17 cellular contexts compared by ENCODE assay signal in the genomic region with DNA sequence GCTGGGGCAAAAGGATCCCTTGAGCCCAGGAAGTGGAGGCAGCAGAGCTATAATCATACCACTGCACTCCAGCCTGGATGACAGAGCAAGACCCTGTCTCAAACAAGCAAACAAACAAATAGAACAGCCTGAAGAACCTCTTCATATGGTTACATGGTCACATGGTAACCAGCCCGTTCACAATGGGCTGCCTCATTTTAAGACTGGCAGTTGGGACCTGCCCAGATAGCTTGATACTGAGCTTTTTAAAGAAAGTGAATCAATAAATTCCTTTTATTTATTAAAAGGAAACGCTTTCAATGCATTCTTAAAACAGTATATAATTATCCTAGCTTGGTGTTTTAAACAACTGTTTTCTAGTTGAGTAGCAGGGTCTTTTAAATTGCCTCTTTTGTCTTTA. TPM values are rescaled to one million over a fixed set of nuclear protein-coding genes. Genes with fewer than 3 reads are reported as not detected.
DNase-seq lines count a peak whose midpoint lies in the region; ATAC-seq and TF ChIP-seq lines count a peak whose summit lies in the region.
"Had no signal": no experiment of that assay in that cellular context is flagged by ENCODE, and none has a peak within 500 bp of the region (broad histone marks: within the 10 kb centered on the region; RNA-seq: fewer than 3 reads in every experiment).

No MANE protein-coding gene starts in this region.

- 39 to 63% (median 46%) methylated on average over 2 of the region's 2 CpGs for WGBS in psoas muscle, 3 donors
- WGBS in tibial nerve, 2 donors = 45 to 51% methylated on average over 2 of the region's 2 CpGs

- no peaks in the 10 kb centered on the region for H3K27me3 Mint-ChIP-seq in CD8-positive, alpha-beta T cell (ENCODE audit: low read depth)
- no peaks in the 10 kb centered on the region for H3K27me3 Mint-ChIP-seq in nephron progenitor cell (ENCODE audit: low read depth, poor library complexity)
- H3K27me3 Mint-ChIP-seq: natural killer cell treated with Interleukin-12 subunit alpha and Interleukin-12 subunit beta and Interleukin-15 and Interleukin-18, amount 100 ng/mL, for 72 hours had no signal

- CTCF ChIA-PET in CD8-positive, alpha-beta T cell (lab: Charles Lee) = interaction anchor here (1.1 to 6.0 kb wide), 5 partner anchors 9 to 35 kb away, joined by 4 to 50 read pairs (median 5); no protein-coding TSS in a partner anchor

- no peak overlapping the region for H3K27ac ChIP-seq in CD8-positive, alpha-beta T cell (ENCODE audit: low read depth, low read length)
- H3K27ac ChIP-seq in caudate nucleus (ENCODE audit: low read depth, low read length) = peak overlapping the region; percentile 31
- H3K27ac ChIP-seq in psoas muscle = peak overlapping the region; percentile 92
- peak overlapping the region in 2 of 4 donors; percentile 64 to 70 for H3K27ac ChIP-seq in tibial nerve

- H3K4me3 Mint-ChIP-seq in CD8-positive, alpha-beta T cell = peak overlapping the region; percentile 59
- H3K4me3 Mint-ChIP-seq in nephron progenitor cell = no peak overlapping the region
- H3K4me3 Mint-ChIP-seq: natural killer cell treated with Interleukin-12 subunit alpha and Interleukin-12 subunit beta and Interleukin-15 and Interleukin-18, amount 100 ng/mL, for 72 hours had no signal

- no peaks in the 10 kb centered on the region for H3K9me3 Mint-ChIP-seq in CD8-positive, alpha-beta T cell
- no peaks in the 10 kb centered on the region for H3K9me3 Mint-ChIP-seq in nephron progenitor cell
- H3K9me3 Mint-ChIP-seq: natural killer cell treated with Interleukin-12 subunit alpha and Interleukin-12 subunit beta and Interleukin-15 and Interleukin-18, amount 100 ng/mL, for 72 hours had no signal

- POLR2A ChIA-PET in CD8-positive, alpha-beta T cell (lab: Charles Lee) = interaction anchor here (0.7 to 5.3 kb wide), 6 partner anchors 9 to 134 kb away, joined by 4 to 63 read pairs (median 7); partner anchors contain the start of gene MLXIP

- peak overlapping the region; percentile 98 for H3K27ac Mint-ChIP-seq in CD8-positive, alpha-beta T cell
- no peak overlapping the region for H3K27ac Mint-ChIP-seq in nephron progenitor cell

- peaks cover under 1% of the 10 kb centered on the region for H3K36me3 ChIP-seq in CD8-positive, alpha-beta T cell (ENCODE audit: insufficient read depth, low read length)
- H3K36me3 ChIP-seq in psoas muscle (ENCODE audit: insufficient read depth in 1 of 2, low read depth in 1 of 2) = peaks cover 0 to 40% of the 10 kb centered on the region in 2 donors
- peaks cover 0 to 19% (median 0%) of the 10 kb centered on the region in 3 donors for H3K36me3 ChIP-seq in tibial nerve
- H3K36me3 ChIP-seq: breast epithelium had no signal

- H3K4me1 Mint-ChIP-seq in CD8-positive, alpha-beta T cell (ENCODE audit: low read depth) = peaks cover 54% of the 10 kb centered on the region
- peaks cover 52% of the 10 kb centered on the region for H3K4me1 Mint-ChIP-seq in nephron progenitor cell

- H3K4me3 ChIP-seq in CD8-positive, alpha-beta T cell (ENCODE audit: low read depth, low read length) = no peak overlapping the region
- H3K4me3 ChIP-seq in psoas muscle = peak overlapping the region; percentile 44
- no peak overlapping the region for H3K4me3 ChIP-seq in tibial nerve
- H3K4me3 ChIP-seq: breast epithelium, MG63, Peyer's patch had no signal

- TF ChIP-seq POLR2A in tibial nerve (IDR thresholded peaks at IDR 0.05) = no peak

- no peak for ATAC-seq in CD8-positive, alpha-beta T cell
- ATAC-seq in psoas muscle = no peak
- ATAC-seq: natural killer cell treated with Interleukin-12 subunit alpha and Interleukin-12 subunit beta and Interleukin-15 and Interleukin-18, amount 100 ng/mL, for 72 hours; stimulated activated naive CD8-positive, alpha-beta T cell treated with anti-CD3 and anti-CD28 coated beads, Interleukin-15, Interleukin-2, amounts not matched to agents 100 U/mL and 50 U/mL, for 24 hours had no signal

- intact Hi-C loops in CD8-positive, alpha-beta T cell (cut with DNase I, micrococcal nuclease) = no loop called here
- intact Hi-C loops in psoas muscle (cut with DNase I) = loop anchor here in 1 of 2 donors (5.0 kb wide), 1 partner anchor 38 kb away; no protein-coding TSS in a partner anchor

- TF ChIP-seq CTCF in CD8-positive, alpha-beta T cell (IDR thresholded peaks at IDR 0.05) = no peak
- no peak for TF ChIP-seq CTCF in psoas muscle (IDR thresholded peaks at IDR 0.05)
- no peak for TF ChIP-seq CTCF in nephron progenitor cell (IDR thresholded peaks at IDR 0.05)
- TF ChIP-seq CTCF in tibial nerve (IDR thresholded peaks at IDR 0.05) = no peak

- H3K4me1 ChIP-seq in CD8-positive, alpha-beta T cell (ENCODE audit: insufficient read depth, low read length) = peaks cover 96% of the 10 kb centered on the region
- H3K4me1 ChIP-seq in psoas muscle (peaks cover 81% of the 10 kb centered on the region), tibial nerve (peaks cover 0 to 66% (median 39%) of the 10 kb centered on the region in 4 donors)

- H3K36me3 Mint-ChIP-seq in CD8-positive, alpha-beta T cell = peaks cover 48% of the 10 kb centered on the region
- peaks cover 19% of the 10 kb centered on the region for H3K36me3 Mint-ChIP-seq in nephron progenitor cell (ENCODE audit: low read depth)
- H3K36me3 Mint-ChIP-seq: natural killer cell treated with Interleukin-12 subunit alpha and Interleukin-12 subunit beta and Interleukin-15 and Interleukin-18, amount 100 ng/mL, for 72 hours had no signal

- no peak for DNase-seq in CD8-positive, alpha-beta T cell
- DNase-seq in NCI-H2029 treated with DMSO at 0.1 percent for 48 hours (lab: John Stamatoyannopoulos, UW) = peak; percentile 57
- no peak for DNase-seq in caudate nucleus (lab: John Stamatoyannopoulos, UW)
- no peak for DNase-seq in psoas muscle
- no peak for DNase-seq in nephron progenitor cell
- no peak for DNase-seq in AG20443 (ENCODE audit: low spot score)
- DNase-seq in tibial nerve (ENCODE audit: low spot score in 2 of 2) = no peak
- DNase-seq: activated CD4-positive, alpha-beta T cell treated with anti-CD3 and anti-CD28 coated beads, Interleukin-2, amount 50 U/mL, for 1 hour; activated effector memory CD4-positive, alpha-beta T cell treated with Interleukin-2 at 50 U/mL for 16 hours; Calu3; kidney glomerular epithelial cell; MG63; NCI-H524; Peyer's patch; stimulated activated naive CD8-positive, alpha-beta T cell treated with anti-CD3 and anti-CD28 coated beads, Interleukin-15, Interleukin-2, amounts not matched to agents 100 U/mL and 50 U/mL, for 24 hours had no signal

- no peaks in the 10 kb centered on the region for H3K27me3 ChIP-seq in CD8-positive, alpha-beta T cell (ENCODE audit: insufficient read depth, low read length)
- H3K27me3 ChIP-seq in psoas muscle (ENCODE audit: insufficient read depth in 3 of 3, low read length in 2 of 3) (no peaks in the 10 kb centered on the region), tibial nerve (no peaks in the 10 kb centered on the region)
- H3K27me3 ChIP-seq: breast epithelium, MG63, Peyer's patch had no signal

- H3K9me3 ChIP-seq in CD8-positive, alpha-beta T cell (ENCODE audit: low read length) = no peaks in the 10 kb centered on the region
- H3K9me3 ChIP-seq in psoas muscle (no peaks in the 10 kb centered on the region), tibial nerve (no peaks in the 10 kb centered on the region)
- H3K9me3 ChIP-seq: breast epithelium, MG63, Peyer's patch had no signal

- TF ChIP-seq EP300 in tibial nerve (IDR thresholded peaks at IDR 0.05) = no peak

RNA-seq across cellular contexts. Expression of gene MLXIP, which starts 10.5 kb away (rescaled TPM):
- 100 to 1,000 TPM; 117 to 132 TPM for total RNA-seq in CD8-positive, alpha-beta T cell
- 100 to 1,000 TPM; 114 to 184 (median 137) TPM for total RNA-seq in psoas muscle
- polyA plus RNA-seq in psoas muscle = 100 to 1,000 TPM in 1 of 3 donors, 10 to 100 TPM in 2; 50.9 to 114 (median 55.0) TPM
- total RNA-seq in tibial nerve = 10 to 100 TPM; 22.1 to 57.0 (median 27.1) TPM
